In genomic region chr7:74674166-74674565, GRCh38 we compare ENCODE assay signal across 22 cellular contexts. TPM values are rescaled to one million over a fixed set of nuclear protein-coding genes. Genes with fewer than 3 reads are reported as not detected.
DNase-seq lines count a peak whose midpoint lies in the region; ATAC-seq and TF ChIP-seq lines count a peak whose summit lies in the region.
"Had no signal": no experiment of that assay in that cellular context is flagged by ENCODE, and none has a peak within 500 bp of the region (broad histone marks: within the 10 kb centered on the region; RNA-seq: fewer than 3 reads in every experiment).

No MANE protein-coding gene starts in this region.

- BruUV-seq in IMR-90 (replicated peaks; lab: Mats Ljungman, UMichigan): no TSS peak

- H4K8ac ChIP-seq in IMR-90 (ENCODE audit: low read depth in 2 of 2, low read length in 2 of 2): no peak overlapping the region

- POLR2A ChIA-PET in IMR-90 (lab: Charles Lee; ENCODE audit: unreplicated experiment): no interaction called here
- POLR2A ChIA-PET in WTC11 (lab: Charles Lee): interaction anchor here (0.5 to 0.6 kb wide), 2 partner anchors 13 to 272 kb away, joined by 3 to 8 read pairs; no protein-coding TSS in a partner anchor

- no peak overlapping the region for H2BK20ac ChIP-seq in IMR-90 (ENCODE audit: low read depth, low read length)

- H3K4me3 ChIP-seq in IMR-90 (ENCODE audit: insufficient read depth, low read depth, low read length): no peak overlapping the region
- no peak overlapping the region for H3K4me3 ChIP-seq in WERI-Rb-1 (ENCODE audit: low read depth, low read length)
- H3K4me3 ChIP-seq in transverse colon: no peak overlapping the region
- H3K4me3 ChIP-seq: SK-N-MC had no signal

- no peak overlapping the region for H2AK5ac ChIP-seq in IMR-90 (ENCODE audit: low read depth, low read length)

- dilution Hi-C loops in IMR-90 (cut with HindIII; ENCODE audit: low sequenced_read_pairs, unreplicated experiment): no loop called here

- intact Hi-C loops in IMR-90 (cut with micrococcal nuclease): loop anchor here (10.0 kb wide), 1 partner anchor 259 kb away; no protein-coding TSS in a partner anchor
- intact Hi-C loops in transverse colon (cut with DNase I; ENCODE audit: low total_unique reads): loop anchor here (10.0 kb wide), 1 partner anchor 69 kb away; no protein-coding TSS in a partner anchor

- H3K4me3 Mint-ChIP-seq in WTC11: no peak overlapping the region
- no peak overlapping the region for H3K4me3 Mint-ChIP-seq in stimulated activated naive B cell treated with anti-CD40 and anti-IgM and Interleukin-4, amounts not matched to agents 10 μg/mL and 1 μg/mL and 100 μg/mL, for 72 hours
- H3K4me3 Mint-ChIP-seq: CD14-positive monocyte had no signal

- H2BK15ac ChIP-seq in IMR-90 (ENCODE audit: low read depth, low read length): no peak overlapping the region

- CTCF ChIA-PET in IMR-90 (lab: Yijun Ruan, JAX) (no interaction called here), WTC11 (lab: Charles Lee) (interaction anchor here (1.6 kb wide), 1 partner anchor 13 kb away, joined by 3 read pairs; no protein-coding TSS in a partner anchor)

- in situ Hi-C loops in IMR-90 (cut with MboI; ENCODE audit: low sequenced_read_pairs): no loop called here
- in situ Hi-C loops in transverse colon (cut with MboI; ENCODE audit: low pct_ligation_motif_present in 1 of 4, low pct_unique_long_range_greater_than_20kb in 1 of 4, low sequenced_read_pairs in 3 of 4): no loop called here
- in situ Hi-C loops in GM13977 (cut with MboI; ENCODE audit: low pct_unique_long_range_greater_than_20kb, low sequenced_read_pairs, unreplicated experiment): no loop called here

- peaks cover 66% of the 10 kb centered on the region for H4K20me1 ChIP-seq in IMR-90 (ENCODE audit: insufficient read depth, low read length)

- peak; percentile 11 for ATAC-seq in IMR-90 (ENCODE audit: low read depth)
- ATAC-seq in WTC11: no peak
- ATAC-seq in esophagus mucosa: peak; percentile 85
- no peak for ATAC-seq in stimulated activated naive B cell treated with anti-CD40 and anti-IgM and Interleukin-4, amounts not matched to agents 10 μg/mL and 1 μg/mL and 100 μg/mL, for 72 hours (replicated peaks)

- H2AK9ac ChIP-seq in IMR-90 (replicated peaks; ENCODE audit: low read depth, low read length, poor library complexity): no peak overlapping the region

- no peak for TF ChIP-seq EP300 in transverse colon (IDR thresholded peaks at IDR 0.05; ENCODE audit: low read depth)

- peaks cover 5% of the 10 kb centered on the region for H3K9me1 ChIP-seq in IMR-90 (ENCODE audit: insufficient read depth, low read length)

- no peak overlapping the region for H3K18ac ChIP-seq in IMR-90 (ENCODE audit: low read depth, low read length)

- peaks cover 7 to 46% of the 10 kb centered on the region in 2 experiments for H3K79me1 ChIP-seq in IMR-90 (ENCODE audit: low read depth in 1 of 2, low read length in 2 of 2)

- no peak overlapping the region for H3K9ac ChIP-seq in IMR-90 (ENCODE audit: low read depth, low read length)

- peaks cover 20% of the 10 kb centered on the region for H3K36me3 Mint-ChIP-seq in WTC11
- H3K36me3 Mint-ChIP-seq in stimulated activated naive B cell treated with anti-CD40 and anti-IgM and Interleukin-4, amounts not matched to agents 10 μg/mL and 1 μg/mL and 100 μg/mL, for 72 hours: peaks cover 7 to 14% of the 10 kb centered on the region in 2 donors

- no peak for TF ChIP-seq RAD21 in IMR-90 (IDR thresholded peaks at IDR 0.05; ENCODE audit: low read length)

- no peak overlapping the region for H2BK5ac ChIP-seq in IMR-90 (ENCODE audit: low read depth, low read length, poor library complexity, severe bottlenecking)

- peak overlapping the region; percentile 89; the same call in 1 of the 2 replicates for H3K27ac Mint-ChIP-seq in WTC11
- H3K27ac Mint-ChIP-seq in stimulated activated naive B cell treated with anti-CD40 and anti-IgM and Interleukin-4, amounts not matched to agents 10 μg/mL and 1 μg/mL and 100 μg/mL, for 72 hours: peak overlapping the region; percentile 75

- H3K23ac ChIP-seq in IMR-90 (ENCODE audit: low read depth, low read length): no peak overlapping the region

- H4K91ac ChIP-seq in IMR-90 (ENCODE audit: insufficient read depth, low read depth, low read length): no peak overlapping the region

- H3K56ac ChIP-seq in IMR-90 (ENCODE audit: extremely low read depth, insufficient read depth, low read length): no peak overlapping the region

- H3K4ac ChIP-seq in IMR-90 (ENCODE audit: low read depth, low read length): no peak overlapping the region

- WGBS in IMR-90 (ENCODE audit: extremely low coverage in 2 of 2, insufficient read length in 1 of 2), 2 experiments: 83% methylated on average over 1 of the region's 7 CpGs; no CpG with 5 or more reads in 1 of the 2 experiments
- WGBS in transverse colon (ENCODE audit: low coverage in 1 of 2), 2 donors: 91% methylated on average over 7 of the region's 7 CpGs; no CpG with 5 or more reads in 1 of the 2 donors

- H3K14ac ChIP-seq in IMR-90 (replicated peaks; ENCODE audit: low read depth, low read length): no peak overlapping the region; the same call in 1 of the 2 replicates

- H3K36me3 ChIP-seq in IMR-90 (ENCODE audit: control insufficient read depth, insufficient read depth, low read length) (peaks cover 12% of the 10 kb centered on the region), WERI-Rb-1 (peaks cover 40% of the 10 kb centered on the region), transverse colon (peaks cover 0 to 7% (median 0%) of the 10 kb centered on the region in 4 donors)

- H3K4me2 ChIP-seq in IMR-90 (ENCODE audit: low read depth, low read length): no peak overlapping the region

- no peak overlapping the region for H2AFZ ChIP-seq in IMR-90 (replicated peaks; ENCODE audit: low read length, poor library complexity)

- no peak for DNase-seq in IMR-90
- no peak for DNase-seq in WTC11 (ENCODE audit: low spot score)
- no peak for DNase-seq in stimulated activated naive B cell treated with anti-CD40 and anti-IgM and Interleukin-4, amounts not matched to agents 10 μg/mL and 1 μg/mL and 100 μg/mL, for 72 hours
- DNase-seq in WERI-Rb-1: no peak
- no peak for DNase-seq in transverse colon
- DNase-seq in GM13977 (ENCODE audit: low spot score): no peak
- DNase-seq: AML-193, COR-L47, DMS 273 treated with DMSO at 0.1 percent for 48 hours, DND-41, Karpas-422, MM.1S, NCI-H1092, NCI-H1436 treated with DMSO at 0.1 percent for 48 hours, NCI-H2029, NCI-H345, NCI-H526 treated with DMSO at 0.1 percent for 48 hours, SHP77 had no signal

- TF ChIP-seq POLR2A in IMR-90 (IDR thresholded peaks at IDR 0.05; ENCODE audit: low read depth, low read length): no peak
- no peak for TF ChIP-seq POLR2A in transverse colon (IDR thresholded peaks at IDR 0.05)

- no peak overlapping the region for H2BK120ac ChIP-seq in IMR-90 (ENCODE audit: low read depth, low read length)

- H3K4me1 ChIP-seq in IMR-90 (ENCODE audit: control insufficient read depth, insufficient read depth, low read length) (peaks cover 7% of the 10 kb centered on the region), transverse colon (peaks cover 0 to 17% (median 2%) of the 10 kb centered on the region in 4 donors)

- H3K27me3 Mint-ChIP-seq in WTC11 (ENCODE audit: low read depth): no peaks in the 10 kb centered on the region
- H3K27me3 Mint-ChIP-seq in stimulated activated naive B cell treated with anti-CD40 and anti-IgM and Interleukin-4, amounts not matched to agents 10 μg/mL and 1 μg/mL and 100 μg/mL, for 72 hours: no peaks in the 10 kb centered on the region

- H3K27ac ChIP-seq in IMR-90 (ENCODE audit: insufficient read depth, low read length): no peak overlapping the region
- H3K27ac ChIP-seq in WERI-Rb-1: no peak overlapping the region
- no peak overlapping the region for H3K27ac ChIP-seq in transverse colon
- H3K27ac ChIP-seq: HL-60, SK-N-MC had no signal

- peaks cover 16% of the 10 kb centered on the region for H3K4me1 Mint-ChIP-seq in WTC11
- peaks cover 9 to 23% of the 10 kb centered on the region in 2 donors for H3K4me1 Mint-ChIP-seq in stimulated activated naive B cell treated with anti-CD40 and anti-IgM and Interleukin-4, amounts not matched to agents 10 μg/mL and 1 μg/mL and 100 μg/mL, for 72 hours

- TF ChIP-seq CTCF in IMR-90 (conservative IDR thresholded peaks at IDR 0.05; ENCODE audit: low read depth, low read length) (no peak), WTC11 (IDR thresholded peaks at IDR 0.05) (no peak), WERI-Rb-1 (IDR thresholded peaks at IDR 0.05; ENCODE audit: low read depth, low read length) (no peak), transverse colon (IDR thresholded peaks at IDR 0.05) (no peak), GM13977 (IDR thresholded peaks at IDR 0.05; ENCODE audit: extremely low read depth, insufficient read depth, missing control alignments) (no peak)

- H3K9me3 Mint-ChIP-seq in WTC11: no peaks in the 10 kb centered on the region
- H3K9me3 Mint-ChIP-seq in stimulated activated naive B cell treated with anti-CD40 and anti-IgM and Interleukin-4, amounts not matched to agents 10 μg/mL and 1 μg/mL and 100 μg/mL, for 72 hours: no peaks in the 10 kb centered on the region
- H3K9me3 Mint-ChIP-seq: CD14-positive monocyte had no signal

- no peak overlapping the region for H4K5ac ChIP-seq in IMR-90 (ENCODE audit: low read depth, low read length)

- H3K27me3 ChIP-seq in IMR-90 (ENCODE audit: control insufficient read depth, insufficient read depth, low read length) (no peaks in the 10 kb centered on the region), WERI-Rb-1 (ENCODE audit: insufficient read depth, low read depth, severe bottlenecking) (no peaks in the 10 kb centered on the region), transverse colon (no peaks in the 10 kb centered on the region)

- H3K9me3 ChIP-seq in IMR-90 (ENCODE audit: control insufficient read depth, insufficient read depth, low read length) (no peaks in the 10 kb centered on the region), WERI-Rb-1 (ENCODE audit: severe bottlenecking) (no peaks in the 10 kb centered on the region), transverse colon (no peaks in the 10 kb centered on the region)

TF ChIP-seq in IMR-90, 13 proteins besides CTCF, POLR2A, EP300 and RAD21 (continues in another document):
- TF ChIP-seq FOS (IDR thresholded peaks at IDR 0.05; ENCODE audit: low read depth, low read length) (no peak), CEBPB (IDR thresholded peaks at IDR 0.05; ENCODE audit: low read depth, low read length) (no peak), MAFK (IDR thresholded peaks at IDR 0.05; ENCODE audit: low read depth, low read length) (no peak), RFX5 (IDR thresholded peaks at IDR 0.05; ENCODE audit: low read depth, low read length) (no peak)

TF ChIP-seq in WTC11, 78 proteins besides CTCF, POLR2A, EP300 and RAD21 (continues in another document):
- TF ChIP-seq NFE2L1 (CRISPR knock-in tag; IDR thresholded peaks at IDR 0.05) (no peak), OVOL2 (CRISPR knock-in tag; IDR thresholded peaks at IDR 0.05; ENCODE audit: borderline replicate concordance) (no peak)

RNA-seq across cellular contexts. Expression of gene GTF2I, which starts 16.6 kb away (rescaled TPM):
- total RNA-seq in IMR-90 (2012; rRNA removed) (46.4 and 66.7 TPM in 2 replicates), WTC11 (2021) (290 to 308 TPM (median 293 TPM) in 3 replicates), esophagus mucosa (130 TPM), transverse colon (100 to 1,000 TPM in 3 of 4 donors, 10 to 100 TPM in 1; 90.5 to 216 (median 139) TPM)
- polyA plus RNA-seq in IMR-90 (2012; rRNA removed): 78.3 and 88.8 TPM in 2 replicates
- polyA plus RNA-seq in IMR-90 (2012; cell fraction: cytosol; rRNA removed): 18.4 and 23.4 TPM in 2 replicates
- polyA plus RNA-seq in IMR-90 (2012; cell fraction: nucleus; rRNA removed; ENCODE audit: low replicate concordance): 131 and 548 TPM in 2 replicates

Comparison
In these comparisons a context has a peak if more than half of its experiments do, and no peak if none do; other contexts are left out.
1. ATAC-seq: peak in IMR-90 (single experiment) and esophagus mucosa (single experiment); none in WTC11 (single experiment) and stimulated activated naive B cell treated with anti-CD40 and anti-IgM and Interleukin-4, amounts not matched to agents 10 μg/mL and 1 μg/mL and 100 μg/mL, for 72 hours (0 of 2).